15 cellular contexts compared by ENCODE assay signal in genomic region chr3:12944413-12944812, GRCh38.
DNase-seq lines count a peak whose midpoint lies in the region; ATAC-seq and TF ChIP-seq lines count a peak whose summit lies in the region.
"Had no signal": no experiment of that assay in that cellular context is flagged by ENCODE, and none has a peak within 500 bp of the region (broad histone marks: within the 10 kb centered on the region; RNA-seq: fewer than 3 reads in every experiment).

No MANE protein-coding gene starts in this region.

- H3K27ac ChIP-seq in coronary artery = peak overlapping the region; percentile 20 to 52
- H3K27ac ChIP-seq: esophagus squamous epithelium, SJSA1 had no signal

- peak; percentile 2 for ATAC-seq in left lobe of liver
- ATAC-seq: activated T-cell treated with anti-CD3 and anti-CD28 coated beads, Interleukin-2, amount 50 U/mL, for 72 hours had no signal

- no peak for TF ChIP-seq POLR2A in lower leg skin (IDR thresholded peaks at IDR 0.05)

- peak; percentile 17 for DNase-seq in NCI-H2227 treated with DMSO at 0.1 percent for 48 hours (lab: John Stamatoyannopoulos, UW)
- no peak for DNase-seq in coronary artery (ENCODE audit: low spot score)
- no peak for DNase-seq in left lobe of liver (ENCODE audit: low spot score)
- peak; percentile 68 for DNase-seq in superior temporal gyrus (ENCODE audit: extremely low spot score)
- no peak for DNase-seq in DMS114 treated with DMSO at 0.1 percent for 48 hours (lab: John Stamatoyannopoulos, UW; ENCODE audit: unreplicated experiment)
- no peak for DNase-seq in T1000 (lab: John Stamatoyannopoulos, UW)
- no peak for DNase-seq in lower leg skin (ENCODE audit: low spot score in 2 of 2)
- DNase-seq: activated CD4-positive, alpha-beta T cell treated with anti-CD3 and anti-CD28 coated beads, Interleukin-2, amount 50 U/mL, for 1 hour; activated T-cell treated with anti-CD3 and anti-CD28 coated beads, Interleukin-2, amount 50 U/mL, for 72 hours; adrenal gland; cortex of kidney; esophagus squamous epithelium; NCI-H1417; NCI-H446 treated with DMSO at 0.1 percent for 48 hours had no signal

- intact Hi-C loops in lower leg skin (cut with DNase I; ENCODE audit: low total_unique reads) = no loop called here

- WGBS in lower leg skin, 2 donors = 27 to 33% methylated on average over 15 of the region's 15 CpGs

- TF ChIP-seq CTCF in coronary artery (IDR thresholded peaks at IDR 0.05) = no peak
- no peak for TF ChIP-seq CTCF in lower leg skin (IDR thresholded peaks at IDR 0.05)

- H3K4me3 ChIP-seq in coronary artery (peak overlapping the region; percentile 2), lower leg skin (ENCODE audit: low read depth, poor library complexity, severe bottlenecking) (no peak overlapping the region)
- H3K4me3 ChIP-seq: adrenal gland, esophagus squamous epithelium, SJSA1 had no signal

Comparison
In these comparisons a context has a peak if more than half of its experiments do, and no peak if none do; other contexts are left out.
1. DNase-seq: peak in NCI-H2227 treated with DMSO at 0.1 percent for 48 hours (single experiment) and superior temporal gyrus (single experiment); none in coronary artery (single experiment), left lobe of liver (single experiment), DMS114 treated with DMSO at 0.1 percent for 48 hours (single experiment), T1000 (single experiment) and lower leg skin (0 of 2).